In genomic region chr19:14228479-14229063, GRCh38 we compare ENCODE assay signal across 7 cellular contexts. TPM values are rescaled to one million over a fixed set of nuclear protein-coding genes. Genes with fewer than 3 reads are reported as not detected.
DNase-seq lines count a peak whose midpoint lies in the region; ATAC-seq and TF ChIP-seq lines count a peak whose summit lies in the region.
"Not testable (repeated sequence)": the region's sequence is repeated elsewhere in the genome, so short reads cannot be mapped to it uniquely, and the experiment has no call there.

No MANE protein-coding gene starts in this region.

- H4K20me1 ChIP-seq in smooth muscle cell (ENCODE audit: low read depth): not testable (repeated sequence)

- peak overlapping the region; percentile 52 to 60 for H3K4me3 Mint-ChIP-seq in activated T-cell treated with anti-CD3 and anti-CD28 coated beads, Interleukin-2, amount 50 U/mL, for 72 hours
- peak overlapping the region; percentile 41 for H3K4me3 Mint-ChIP-seq in chondrocyte (ENCODE audit: unreplicated experiment)
- H3K4me3 Mint-ChIP-seq in naive thymus-derived CD4-positive, alpha-beta T cell: peak overlapping the region in 9 of 10 donors; percentile 12 to 85 (median 53)

- not testable (repeated sequence) for H3K27ac ChIP-seq in naive thymus-derived CD4-positive, alpha-beta T cell (ENCODE audit: low read depth, low read length); smooth muscle cell (ENCODE audit: low read depth)

- H2AFZ ChIP-seq in smooth muscle cell (ENCODE audit: low read depth): not testable (repeated sequence)

- peak overlapping the region; percentile 59 for H3K4me2 ChIP-seq in smooth muscle cell

- not testable (repeated sequence) for H3K4me3 ChIP-seq in naive thymus-derived CD4-positive, alpha-beta T cell (ENCODE audit: low read length); smooth muscle cell

- H3K27ac Mint-ChIP-seq in activated T-cell treated with anti-CD3 and anti-CD28 coated beads, Interleukin-2, amount 50 U/mL, for 72 hours: not testable (repeated sequence)
- peak overlapping the region; percentile 84 for H3K27ac Mint-ChIP-seq in chondrocyte (ENCODE audit: unreplicated experiment)
- H3K27ac Mint-ChIP-seq in naive thymus-derived CD4-positive, alpha-beta T cell: peak overlapping the region in 2 of 9 donors; percentile 52 to 88

- H3K9ac ChIP-seq in smooth muscle cell (ENCODE audit: low read depth): not testable (repeated sequence)

- H3K27me3 ChIP-seq in naive thymus-derived CD4-positive, alpha-beta T cell (ENCODE audit: control insufficient read depth in 2 of 2, insufficient read depth in 2 of 2, low read length in 2 of 2); smooth muscle cell (ENCODE audit: low read depth): not testable (repeated sequence)

- H3F3A ChIP-seq in smooth muscle cell (ENCODE audit: low read depth): not testable (repeated sequence)

- intact Hi-C loops in naive thymus-derived CD4-positive, alpha-beta T cell (cut with micrococcal nuclease): not testable (repeated sequence)

- CTCF ChIA-PET in naive thymus-derived CD4-positive, alpha-beta T cell (lab: Charles Lee): interaction anchor here (0.7 kb wide), 1 partner anchor 92 kb away, joined by 3 read pairs; no protein-coding TSS in a partner anchor

- peaks cover 12% of the 10 kb centered on the region for H3K4me1 Mint-ChIP-seq in activated T-cell treated with anti-CD3 and anti-CD28 coated beads, Interleukin-2, amount 50 U/mL, for 72 hours (ENCODE audit: low read depth)
- H3K4me1 Mint-ChIP-seq in chondrocyte (ENCODE audit: low read depth): peaks cover 17% of the 10 kb centered on the region
- peaks cover 3 to 18% (median 8%) of the 10 kb centered on the region in 7 donors for H3K4me1 Mint-ChIP-seq in naive thymus-derived CD4-positive, alpha-beta T cell

- ATAC-seq in SK-N-SH treated with all-trans-retinoic acid at 6 μM for 48 hours: peak; percentile 53
- ATAC-seq in activated T-cell treated with anti-CD3 and anti-CD28 coated beads, Interleukin-2, amount 50 U/mL, for 72 hours (replicated peaks in 1 of 2); naive thymus-derived CD4-positive, alpha-beta T cell: not testable (repeated sequence)

- DNase-seq in EL (peak; percentile 26), fibroblast of the conjunctiva (ENCODE audit: low read depth) (peak; percentile 20)
- DNase-seq in activated T-cell treated with anti-CD3 and anti-CD28 coated beads, Interleukin-2, amount 50 U/mL, for 72 hours; chondrocyte (ENCODE audit: low spot score); naive thymus-derived CD4-positive, alpha-beta T cell; smooth muscle cell (lab: John Stamatoyannopoulos, UW; ENCODE audit: unreplicated experiment): not testable (repeated sequence)

- not testable (repeated sequence) for H3K79me2 ChIP-seq in smooth muscle cell (ENCODE audit: low read depth)

- H3K36me3 ChIP-seq in naive thymus-derived CD4-positive, alpha-beta T cell (ENCODE audit: control insufficient read depth in 2 of 3, insufficient read depth in 3 of 3, low read length in 3 of 3); smooth muscle cell (ENCODE audit: low read depth): not testable (repeated sequence)

- POLR2A ChIA-PET in naive thymus-derived CD4-positive, alpha-beta T cell (lab: Charles Lee): interaction anchor here (0.8 kb wide), 1 partner anchor 209 kb away, joined by 5 read pairs; no protein-coding TSS in a partner anchor

- not testable (repeated sequence) for H3K27me3 Mint-ChIP-seq in activated T-cell treated with anti-CD3 and anti-CD28 coated beads, Interleukin-2, amount 50 U/mL, for 72 hours (ENCODE audit: low read depth); chondrocyte (ENCODE audit: low read depth); naive thymus-derived CD4-positive, alpha-beta T cell

- not testable (repeated sequence) for H3K4me1 ChIP-seq in naive thymus-derived CD4-positive, alpha-beta T cell (ENCODE audit: control insufficient read depth in 2 of 2, insufficient read depth in 2 of 2, low read length in 2 of 2); smooth muscle cell (ENCODE audit: low read depth)

- H3K36me3 Mint-ChIP-seq in activated T-cell treated with anti-CD3 and anti-CD28 coated beads, Interleukin-2, amount 50 U/mL, for 72 hours (ENCODE audit: insufficient read depth in 2 of 2); chondrocyte (ENCODE audit: low read depth); naive thymus-derived CD4-positive, alpha-beta T cell: not testable (repeated sequence)

- not testable (repeated sequence) for H3K9me3 Mint-ChIP-seq in activated T-cell treated with anti-CD3 and anti-CD28 coated beads, Interleukin-2, amount 50 U/mL, for 72 hours; chondrocyte (ENCODE audit: low read depth); naive thymus-derived CD4-positive, alpha-beta T cell

- TF ChIP-seq CTCF in chondrocyte (IDR thresholded peaks at IDR 0.05); smooth muscle cell (IDR thresholded peaks at IDR 0.05; ENCODE audit: borderline replicate concordance, insufficient read depth, poor library complexity, severe bottlenecking): not testable (repeated sequence)

- WGBS in smooth muscle cell (ENCODE audit: low lambda C conversion rate): 46% methylated on average over 13 of the region's 17 CpGs

- H3K9me3 ChIP-seq in naive thymus-derived CD4-positive, alpha-beta T cell (ENCODE audit: control insufficient read depth in 2 of 3, low read length in 3 of 3); smooth muscle cell (replicated peaks; ENCODE audit: low read depth): not testable (repeated sequence)

RNA-seq across cellular contexts. Expression of gene ADGRL1, which starts 22.6 kb away (rescaled TPM):
- total RNA-seq in activated T-cell treated with anti-CD3 and anti-CD28 coated beads, Interleukin-2, amount 50 U/mL, for 72 hours: 10 to 100 TPM; 15.0 to 21.2 TPM
- total RNA-seq in chondrocyte (32.1 to 33.0 TPM (median 32.2 TPM) in 3 replicates), smooth muscle cell (11.3 and 12.9 TPM in 2 replicates)
- total RNA-seq in naive thymus-derived CD4-positive, alpha-beta T cell: 10 to 100 TPM; 12.4 to 39.4 (median 37.8) TPM
- 1 to 10 TPM in 1 of 2 donors, under 1 TPM in 1; 0.72 to 3.0 TPM for polyA plus RNA-seq in naive thymus-derived CD4-positive, alpha-beta T cell
- 12.7 and 15.0 TPM in 2 replicates for polyA plus RNA-seq in smooth muscle cell
